In the genomic region with DNA sequence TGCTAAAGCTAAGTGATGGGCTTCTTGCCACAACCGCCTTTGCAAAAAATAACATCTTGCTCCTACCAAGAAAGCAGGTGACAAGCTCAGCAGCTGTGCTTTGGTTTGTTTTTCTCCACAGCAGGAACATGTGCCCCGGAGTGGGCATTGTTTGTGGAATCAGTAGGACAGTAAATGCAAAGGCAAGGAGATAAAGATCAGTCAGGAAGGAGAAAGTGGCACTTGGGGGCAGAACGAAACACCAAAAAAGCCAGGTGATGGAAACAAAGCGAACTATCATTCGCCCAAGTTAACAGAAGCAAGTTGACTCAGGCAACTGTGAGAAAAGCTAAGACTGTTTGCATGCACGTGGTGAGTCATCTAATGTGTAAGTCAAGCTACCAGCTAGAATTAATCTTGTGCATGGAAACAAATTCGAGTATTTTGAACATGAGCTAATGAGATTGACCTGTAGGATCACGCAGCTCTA, we compare ENCODE assay signal across 11 cellular contexts.
DNase-seq lines count a peak whose midpoint lies in the region; ATAC-seq, FAIRE-seq and TF ChIP-seq lines count a peak whose summit lies in the region.
"Had no signal": no experiment of that assay in that cellular context is flagged by ENCODE, and none has a peak within 500 bp of the region (broad histone marks: within the 10 kb centered on the region; RNA-seq: fewer than 3 reads in every experiment).

No MANE protein-coding gene starts in this region.

- H3K4me3 Mint-ChIP-seq in activated CD8-positive, alpha-beta memory T cell treated with anti-CD3 and anti-CD28 coated beads, Interleukin-2, amount 10 ng/mL, durations not matched to agents 7 days and 5 days = no peak overlapping the region
- no peak overlapping the region for H3K4me3 Mint-ChIP-seq in stimulated activated naive CD8-positive, alpha-beta T cell treated with anti-CD3 and anti-CD28 coated beads, Interleukin-15, Interleukin-2, amounts not matched to agents 100 ng/mL and 50 ng/mL, for 24 hours

- no peaks in the 10 kb centered on the region for H3K27me3 ChIP-seq in RWPE2 (ENCODE audit: insufficient read depth, poor library complexity, severe bottlenecking)

- ATAC-seq in activated CD8-positive, alpha-beta memory T cell treated with anti-CD3 and anti-CD28 coated beads, Interleukin-2, amount 10 ng/mL, durations not matched to agents 7 days and 5 days = peak; percentile 49
- ATAC-seq in RWPE2 (ENCODE audit: low read depth) = peak; percentile 68; the same call in 2 of the 3 replicates

- H3K27ac Mint-ChIP-seq in activated CD8-positive, alpha-beta memory T cell treated with anti-CD3 and anti-CD28 coated beads, Interleukin-2, amount 10 ng/mL, durations not matched to agents 7 days and 5 days = no peak overlapping the region
- H3K27ac Mint-ChIP-seq in stimulated activated naive CD8-positive, alpha-beta T cell treated with anti-CD3 and anti-CD28 coated beads, Interleukin-15, Interleukin-2, amounts not matched to agents 100 ng/mL and 50 ng/mL, for 24 hours = peak overlapping the region; percentile 13

- peaks cover 26% of the 10 kb centered on the region for H3K27me3 Mint-ChIP-seq in activated CD8-positive, alpha-beta memory T cell treated with anti-CD3 and anti-CD28 coated beads, Interleukin-2, amount 10 ng/mL, durations not matched to agents 7 days and 5 days
- no peaks in the 10 kb centered on the region for H3K27me3 Mint-ChIP-seq in stimulated activated naive CD8-positive, alpha-beta T cell treated with anti-CD3 and anti-CD28 coated beads, Interleukin-15, Interleukin-2, amounts not matched to agents 100 ng/mL and 50 ng/mL, for 24 hours

- H3K4me3 ChIP-seq in RWPE2 (ENCODE audit: severe bottlenecking) = no peak overlapping the region

- H3K9me3 ChIP-seq in RWPE2 (ENCODE audit: severe bottlenecking) = no peaks in the 10 kb centered on the region

- peaks cover 2% of the 10 kb centered on the region for H3K36me3 Mint-ChIP-seq in activated CD8-positive, alpha-beta memory T cell treated with anti-CD3 and anti-CD28 coated beads, Interleukin-2, amount 10 ng/mL, durations not matched to agents 7 days and 5 days
- H3K36me3 Mint-ChIP-seq in stimulated activated naive CD8-positive, alpha-beta T cell treated with anti-CD3 and anti-CD28 coated beads, Interleukin-15, Interleukin-2, amounts not matched to agents 100 ng/mL and 50 ng/mL, for 24 hours (ENCODE audit: low read depth) = no peaks in the 10 kb centered on the region

- FAIRE-seq in urothelium cell line (lab: Jason Lieb, UNC) = no peak
- FAIRE-seq: H1 had no signal

- peak; percentile 43 for DNase-seq in activated CD8-positive, alpha-beta memory T cell treated with anti-CD3 and anti-CD28 coated beads, Interleukin-2, amount 10 ng/mL, durations not matched to agents 7 days and 5 days
- DNase-seq in activated CD8-positive, alpha-beta memory T cell treated with anti-CD3 and anti-CD28 coated beads, Interleukin-2, amount 50 U/mL, for 48 hours = no peak
- DNase-seq in RWPE2 (ENCODE audit: low spot score) (no peak), epithelial cell of prostate (ENCODE audit: low read depth, low spot score) (peak; percentile 69), NCI-H1092 treated with DMSO at 0.1 percent for 48 hours (lab: John Stamatoyannopoulos, UW) (no peak), HuH-7 (ENCODE audit: low spot score) (no peak), urothelium cell line (ENCODE audit: low spot score) (no peak)
- DNase-seq: Calu3, NCI-H1092 had no signal

- H3K36me3 ChIP-seq in RWPE2 (ENCODE audit: low read depth) = no peaks in the 10 kb centered on the region

- no peak for TF ChIP-seq CTCF in RWPE2 (IDR thresholded peaks at IDR 0.05; ENCODE audit: poor library complexity, severe bottlenecking)

- H3K4me1 ChIP-seq in RWPE2 (ENCODE audit: insufficient read depth, poor library complexity, severe bottlenecking) = peaks cover 3% of the 10 kb centered on the region

- peaks cover 16% of the 10 kb centered on the region for H3K4me1 Mint-ChIP-seq in activated CD8-positive, alpha-beta memory T cell treated with anti-CD3 and anti-CD28 coated beads, Interleukin-2, amount 10 ng/mL, durations not matched to agents 7 days and 5 days
- peaks cover 22% of the 10 kb centered on the region for H3K4me1 Mint-ChIP-seq in stimulated activated naive CD8-positive, alpha-beta T cell treated with anti-CD3 and anti-CD28 coated beads, Interleukin-15, Interleukin-2, amounts not matched to agents 100 ng/mL and 50 ng/mL, for 24 hours (ENCODE audit: low read depth)

- no peaks in the 10 kb centered on the region for H3K9me3 Mint-ChIP-seq in activated CD8-positive, alpha-beta memory T cell treated with anti-CD3 and anti-CD28 coated beads, Interleukin-2, amount 10 ng/mL, durations not matched to agents 7 days and 5 days (ENCODE audit: low read depth)
- no peaks in the 10 kb centered on the region for H3K9me3 Mint-ChIP-seq in stimulated activated naive CD8-positive, alpha-beta T cell treated with anti-CD3 and anti-CD28 coated beads, Interleukin-15, Interleukin-2, amounts not matched to agents 100 ng/mL and 50 ng/mL, for 24 hours

- CTCF ChIA-PET in activated CD8-positive, alpha-beta memory T cell treated with anti-CD3 and anti-CD28 coated beads, Interleukin-2, amount 10 ng/mL, durations not matched to agents 7 days and 5 days (lab: Charles Lee) = interaction anchor here (1.2 to 5.6 kb wide), 2 partner anchors 119 to 216 kb away, joined by 6 to 39 read pairs; no protein-coding TSS in a partner anchor

- no peak overlapping the region for H3K27ac ChIP-seq in RWPE2 (ENCODE audit: poor library complexity, severe bottlenecking)
- no peak overlapping the region for H3K27ac ChIP-seq in epithelial cell of prostate

Comparison
In these comparisons a context has a peak if more than half of its experiments do, and no peak if none do; other contexts are left out.
1. DNase-seq: peak in activated CD8-positive, alpha-beta memory T cell treated with anti-CD3 and anti-CD28 coated beads, Interleukin-2, amount 10 ng/mL, durations not matched to agents 7 days and 5 days (single experiment) and epithelial cell of prostate (single experiment); none in activated CD8-positive, alpha-beta memory T cell treated with anti-CD3 and anti-CD28 coated beads, Interleukin-2, amount 50 U/mL, for 48 hours (single experiment), RWPE2 (single experiment), NCI-H1092 treated with DMSO at 0.1 percent for 48 hours (single experiment), HuH-7 (single experiment) and urothelium cell line (single experiment).